Comparison of ENCODE assay signal across 1 cellular context in genomic region chr1:229164836-229165285, GRCh38.
TF ChIP-seq lines count a peak whose summit lies in the region.

No MANE protein-coding gene starts in this region.

TF ChIP-seq in H1, 55 proteins besides CTCF, POLR2A, EP300 and RAD21:
- TF ChIP-seq GTF2F1 (IDR thresholded peaks at IDR 0.05; ENCODE audit: borderline replicate concordance, low read depth, low read length): no peak
- no peak for TF ChIP-seq E2F6 (IDR thresholded peaks at IDR 0.05)
- no peak for TF ChIP-seq POLR2AphosphoS5 (IDR thresholded peaks at IDR 0.05; ENCODE audit: low read depth, low read length)
- no peak for TF ChIP-seq USF2 (IDR thresholded peaks at IDR 0.05; ENCODE audit: low read length)
- TF ChIP-seq SRF (IDR thresholded peaks at IDR 0.05; ENCODE audit: low read depth, low read length): no peak
- no peak for TF ChIP-seq SP1 (IDR thresholded peaks at IDR 0.05; ENCODE audit: low read depth, low read length)
- no peak for TF ChIP-seq BCL11A (IDR thresholded peaks at IDR 0.05; ENCODE audit: low read depth in 2 of 2, low read length in 2 of 2)
- no peak for TF ChIP-seq RFX5 (IDR thresholded peaks at IDR 0.05; ENCODE audit: borderline replicate concordance, low read depth, low read length)
- no peak for TF ChIP-seq CHD2 (IDR thresholded peaks at IDR 0.05; ENCODE audit: low read length)
- TF ChIP-seq FOSL1 (IDR thresholded peaks at IDR 0.05; ENCODE audit: insufficient read depth, low read depth, low read length): no peak
- no peak for TF ChIP-seq JUND (IDR thresholded peaks at IDR 0.05; ENCODE audit: low read length)
- TF ChIP-seq ATF2 (IDR thresholded peaks at IDR 0.05; ENCODE audit: low read length): no peak
- TF ChIP-seq NRF1 (IDR thresholded peaks at IDR 0.05; ENCODE audit: low read depth, low read length): no peak
- no peak for TF ChIP-seq CTBP2 (IDR thresholded peaks at IDR 0.05; ENCODE audit: borderline replicate concordance, insufficient read depth, insufficient read length, low read length)
- no peak for TF ChIP-seq CBX8 (IDR thresholded peaks at IDR 0.05; ENCODE audit: borderline replicate concordance, low read depth, low read length)
- no peak for TF ChIP-seq POU5F1 (IDR thresholded peaks at IDR 0.05; ENCODE audit: low read depth, low read length)
- no peak for TF ChIP-seq MAX (IDR thresholded peaks at IDR 0.05)
- no peak for TF ChIP-seq SIX5 (IDR thresholded peaks at IDR 0.05; ENCODE audit: low read depth, low read length)
- TF ChIP-seq EGR1 (IDR thresholded peaks at IDR 0.05; ENCODE audit: borderline replicate concordance, low read depth, low read length): no peak
